In genomic region chr1:213988639-213989070, GRCh38 we compare ENCODE assay signal across 8 cellular contexts. TPM values are rescaled to one million over a fixed set of nuclear protein-coding genes. Genes with fewer than 3 reads are reported as not detected.
DNase-seq lines count a peak whose midpoint lies in the region; ATAC-seq and TF ChIP-seq lines count a peak whose summit lies in the region.

No MANE protein-coding gene starts in this region.

- H3K9me3 ChIP-seq in BE2C (no peaks in the 10 kb centered on the region), ascending aorta (no peaks in the 10 kb centered on the region), stomach (no peaks in the 10 kb centered on the region)

- peaks cover 20% of the 10 kb centered on the region for H3K4me1 ChIP-seq in BE2C
- peaks cover 3 to 14% of the 10 kb centered on the region in 2 donors for H3K4me1 ChIP-seq in ascending aorta
- peaks cover 16 to 57% (median 49%) of the 10 kb centered on the region in 4 donors for H3K4me1 ChIP-seq in stomach

- intact Hi-C loops in ascending aorta (cut with DNase I) (loop anchor here (10.0 kb wide), 1 partner anchor 534 kb away; no protein-coding TSS in a partner anchor), stomach (cut with DNase I; ENCODE audit: low total_unique reads) (no loop called here)

- H3K4me3 ChIP-seq in BE2C (ENCODE audit: low read depth, low read length) (peak overlapping the region; percentile 92), ascending aorta (peak overlapping the region; percentile 52 to 68), stomach (peak overlapping the region; percentile 50 to 62 (median 56))

- 1 to 3% (median 2%) methylated on average over 19 of the region's 19 CpGs for WGBS in stomach, 5 donors

- DNase-seq in BE2C, result no peak
- no peak for DNase-seq in ascending aorta (ENCODE audit: low spot score in 2 of 2)
- DNase-seq in iPS-NIHi7 (ENCODE audit: extremely low spot score), result peak; percentile 31
- DNase-seq in stomach, result no peak
- DNase-seq in UCSD-AML1 (lab: John Stamatoyannopoulos, UW; ENCODE audit: unreplicated experiment), result no peak
- DNase-seq in NCI-H524 treated with DMSO at 0.1 percent for 48 hours (lab: John Stamatoyannopoulos, UW), result no peak

- no peak for TF ChIP-seq CTCF in BE2C (IDR thresholded peaks at IDR 0.05; ENCODE audit: low read depth, low read length)
- TF ChIP-seq CTCF in ascending aorta (IDR thresholded peaks at IDR 0.05), result no peak
- TF ChIP-seq CTCF in stomach (IDR thresholded peaks at IDR 0.05), result no peak

- TF ChIP-seq POLR2A in stomach (IDR thresholded peaks at IDR 0.05), result no peak

- no peak overlapping the region for H3K27ac ChIP-seq in ascending aorta
- H3K27ac ChIP-seq in stomach, result peak overlapping the region in 4 of 5 donors; percentile 65 to 89 (median 76)

- no peak for TF ChIP-seq EP300 in stomach (IDR thresholded peaks at IDR 0.05)

- H3K36me3 ChIP-seq in BE2C (no peaks in the 10 kb centered on the region), ascending aorta (no peaks in the 10 kb centered on the region), stomach (no peaks in the 10 kb centered on the region)

- H3K27me3 ChIP-seq in BE2C, result no peaks in the 10 kb centered on the region
- H3K27me3 ChIP-seq in ascending aorta, result peaks cover 18% of the 10 kb centered on the region
- H3K27me3 ChIP-seq in stomach, result peaks cover 14 to 80% (median 53%) of the 10 kb centered on the region in 3 donors

- ATAC-seq in HG03432 (IDR thresholded peaks at IDR 0.05; ENCODE audit: unreplicated experiment) (peak; percentile 4), GM18519 (IDR thresholded peaks at IDR 0.05; ENCODE audit: low FRiP score, unreplicated experiment) (no peak)

RNA-seq across cellular contexts. Expression of gene PROX1, which starts 0.9 kb away (rescaled TPM):
- 43.1 TPM for polyA plus RNA-seq in BE2C (2012; ENCODE audit: insufficient read depth, insufficient read length, low read depth)
- 0.32 TPM for total RNA-seq in ascending aorta
- total RNA-seq in stomach, result 1 to 10 TPM; 1.2 to 6.1 (median 4.0) TPM
- polyA plus RNA-seq in stomach, result 1 to 10 TPM in 1 of 3 donors, under 1 TPM in 2; 0.23 to 1.7 (median 0.87) TPM

Comparison
In these comparisons a context has a peak if more than half of its experiments do, and no peak if none do; other contexts are left out.
1. H3K27ac ChIP-seq: peak in stomach (4 of 5); none in ascending aorta (0 of 2).
2. Peak in every context shown above with its lines, with median percentiles within 50 percentile points of each other: H3K4me3 ChIP-seq.